Comparison of ENCODE assay signal across 16 cellular contexts in genomic region chr16:86391486-86391885, GRCh38.
DNase-seq lines count a peak whose midpoint lies in the region; ATAC-seq, FAIRE-seq and TF ChIP-seq lines count a peak whose summit lies in the region.
"Had no signal": no experiment of that assay in that cellular context is flagged by ENCODE, and none has a peak within 500 bp of the region (broad histone marks: within the 10 kb centered on the region; RNA-seq: fewer than 3 reads in every experiment).

No MANE protein-coding gene starts in this region.

- H3K79me1 ChIP-seq in IMR-90 (ENCODE audit: low read depth in 1 of 2, low read length in 2 of 2) = peaks cover 25 to 64% of the 10 kb centered on the region in 2 experiments

- DNase-seq in IMR-90 = peak; percentile 73
- DNase-seq in astrocyte (ENCODE audit: low read depth) = peak; percentile 66
- DNase-seq in fibroblast of villous mesenchyme (ENCODE audit: low read depth) = peak; percentile 91
- DNase-seq in HEK293T (ENCODE audit: extremely low spot score) = no peak
- no peak for DNase-seq in activated CD4-positive, alpha-beta T cell treated with anti-CD3 and anti-CD28 coated beads, Interleukin-2, amount 50 U/mL, for 4 hours
- no peak for DNase-seq in activated T-cell treated with anti-CD3 and anti-CD28 coated beads, Interleukin-2, amount 50 U/mL, for 4 hours
- no peak for DNase-seq in CD4-positive, alpha-beta memory T cell
- DNase-seq: CD4-positive, alpha-beta T cell; DND-41; MV-4-11; NCI-H1417 treated with DMSO at 0.1 percent for 48 hours; NCI-H2029 treated with DMSO at 0.1 percent for 48 hours; NCI-H510A treated with DMSO at 0.1 percent for 48 hours had no signal

- H3K23ac ChIP-seq in IMR-90 (ENCODE audit: low read depth, low read length) = peak overlapping the region; percentile 77

- H3K9me3 Mint-ChIP-seq in astrocyte (ENCODE audit: unreplicated experiment) = peaks cover 3% of the 10 kb centered on the region
- H3K9me3 Mint-ChIP-seq in activated T-cell treated with anti-CD3 and anti-CD28 coated beads, Interleukin-2, amount 50 U/mL, for 4 hours = no peaks in the 10 kb centered on the region
- peaks cover 0 to 2% (median 0%) of the 10 kb centered on the region in 8 donors for H3K9me3 Mint-ChIP-seq in CD4-positive, alpha-beta memory T cell
- H3K9me3 Mint-ChIP-seq: CD4-positive, alpha-beta T cell had no signal

- H3K14ac ChIP-seq in IMR-90 (replicated peaks; ENCODE audit: low read depth, low read length) = peak overlapping the region; percentile 44

- H3K27ac ChIP-seq in BLaER1 treated with 17β-estradiol and CSF1 and Interleukin-3, amounts not matched to agents 10 nM and 100 nM = no peak overlapping the region
- peak overlapping the region; percentile 94 for H3K27ac ChIP-seq in IMR-90 (ENCODE audit: insufficient read depth, low read length)
- peak overlapping the region; percentile 61 for H3K27ac ChIP-seq in astrocyte (ENCODE audit: low read depth, low read length)
- no peak overlapping the region for H3K27ac ChIP-seq in CD4-positive, alpha-beta memory T cell (ENCODE audit: low read depth, low read length)
- H3K27ac ChIP-seq: A549 had no signal

- H3K4me3 ChIP-seq in BLaER1 treated with 17β-estradiol and CSF1 and Interleukin-3, amounts not matched to agents 10 nM and 100 nM = no peak overlapping the region
- H3K4me3 ChIP-seq in IMR-90 (ENCODE audit: insufficient read depth, low read depth, low read length) = no peak overlapping the region
- H3K4me3 ChIP-seq in astrocyte (ENCODE audit: insufficient read depth, low read depth, low read length) = no peak overlapping the region
- no peak overlapping the region for H3K4me3 ChIP-seq in fibroblast of villous mesenchyme (ENCODE audit: low read depth, low read length)
- no peak overlapping the region for H3K4me3 ChIP-seq in CD4-positive, alpha-beta memory T cell (ENCODE audit: low read length in 2 of 2)
- H3K4me3 ChIP-seq: A549 had no signal

- 0 out of 2 replicates have a peak, but pooled peaks have one; percentile 8 for TF ChIP-seq RAD21 in IMR-90 (IDR thresholded peaks at IDR 0.05; ENCODE audit: low read length)

- peak overlapping the region; percentile 64 for H3K56ac ChIP-seq in IMR-90 (ENCODE audit: extremely low read depth, insufficient read depth, low read length)

- peak overlapping the region; percentile 94 for H3K4ac ChIP-seq in IMR-90 (ENCODE audit: low read depth, low read length)

- TF ChIP-seq CTCF in IMR-90 (conservative IDR thresholded peaks at IDR 0.05; ENCODE audit: low read depth, low read length) = no peak
- no peak for TF ChIP-seq CTCF in astrocyte (IDR thresholded peaks at IDR 0.05; ENCODE audit: insufficient read depth, low read depth, low read length)
- TF ChIP-seq CTCF in fibroblast of villous mesenchyme (IDR thresholded peaks at IDR 0.05; ENCODE audit: insufficient read depth, low read depth, low read length) = peak; percentile 12

- H3K79me2 ChIP-seq in astrocyte (ENCODE audit: insufficient read depth, low read length) = no peaks in the 10 kb centered on the region

- peaks cover 3% of the 10 kb centered on the region for H3K27me3 Mint-ChIP-seq in astrocyte (ENCODE audit: low read depth, unreplicated experiment)
- H3K27me3 Mint-ChIP-seq in activated T-cell treated with anti-CD3 and anti-CD28 coated beads, Interleukin-2, amount 50 U/mL, for 4 hours (ENCODE audit: low read depth) = peaks cover 4% of the 10 kb centered on the region
- H3K27me3 Mint-ChIP-seq in CD4-positive, alpha-beta memory T cell = peaks cover 5 to 10% of the 10 kb centered on the region in 2 donors

- peak; percentile 10 for ATAC-seq in IMR-90 (ENCODE audit: low read depth)
- ATAC-seq in activated T-cell treated with anti-CD3 and anti-CD28 coated beads, Interleukin-2, amount 50 U/mL, for 4 hours = no peak
- ATAC-seq: A549 had no signal

- no peaks in the 10 kb centered on the region for H3K27me3 ChIP-seq in BLaER1 treated with 17β-estradiol and CSF1 and Interleukin-3, amounts not matched to agents 10 nM and 100 nM
- H3K27me3 ChIP-seq in IMR-90 (ENCODE audit: control insufficient read depth, insufficient read depth, low read length) = no peaks in the 10 kb centered on the region
- no peaks in the 10 kb centered on the region for H3K27me3 ChIP-seq in astrocyte (ENCODE audit: insufficient read depth, low read length)
- no peaks in the 10 kb centered on the region for H3K27me3 ChIP-seq in CD4-positive, alpha-beta memory T cell (ENCODE audit: insufficient read depth, low read length)

- H3K18ac ChIP-seq in IMR-90 (ENCODE audit: low read depth, low read length) = peak overlapping the region; percentile 88

- no peaks in the 10 kb centered on the region for H3K9me3 ChIP-seq in BLaER1 treated with 17β-estradiol and CSF1 and Interleukin-3, amounts not matched to agents 10 nM and 100 nM (replicated peaks in 1 of 11)
- H3K9me3 ChIP-seq in IMR-90 (ENCODE audit: control insufficient read depth, insufficient read depth, low read length) (peaks cover 2% of the 10 kb centered on the region), astrocyte (ENCODE audit: insufficient read depth, low read depth, low read length) (peaks cover 8% of the 10 kb centered on the region)
- H3K9me3 ChIP-seq in CD4-positive, alpha-beta memory T cell (ENCODE audit: control insufficient read depth in 1 of 2, low read length in 2 of 2) = no peaks in the 10 kb centered on the region
- H3K9me3 ChIP-seq: A549 had no signal

- H2AFZ ChIP-seq in IMR-90 (replicated peaks; ENCODE audit: low read length, poor library complexity) = peak overlapping the region; percentile 44
- H2AFZ ChIP-seq in astrocyte (ENCODE audit: low read depth, low read length) = no peak overlapping the region

- WGBS in IMR-90 (ENCODE audit: extremely low coverage in 2 of 2, insufficient read length in 1 of 2), 2 experiments = 13% methylated on average over 1 of the region's 6 CpGs; no CpG with 5 or more reads in 1 of the 2 experiments

- in situ Hi-C loops in IMR-90 (cut with MboI; ENCODE audit: low sequenced_read_pairs) = loop anchor here (5.0 to 10.0 kb wide), 3 partner anchors 89 to 317 kb away; no protein-coding TSS in a partner anchor

- H3K4me1 ChIP-seq in BLaER1 treated with 17β-estradiol and CSF1 and Interleukin-3, amounts not matched to agents 10 nM and 100 nM = peaks cover 11 to 42% (median 26%) of the 10 kb centered on the region in 10 experiments
- peaks cover 31% of the 10 kb centered on the region for H3K4me1 ChIP-seq in IMR-90 (ENCODE audit: control insufficient read depth, insufficient read depth, low read length)
- H3K4me1 ChIP-seq in astrocyte (ENCODE audit: insufficient read depth, low read length) = peaks cover 35% of the 10 kb centered on the region
- H3K4me1 ChIP-seq in CD4-positive, alpha-beta memory T cell (ENCODE audit: insufficient read depth, low read length) = no peaks in the 10 kb centered on the region

- peak overlapping the region; percentile 97 for H2AK5ac ChIP-seq in IMR-90 (ENCODE audit: low read depth, low read length)

- H3K36me3 Mint-ChIP-seq in astrocyte (ENCODE audit: low read depth, unreplicated experiment) = no peaks in the 10 kb centered on the region
- H3K36me3 Mint-ChIP-seq in activated T-cell treated with anti-CD3 and anti-CD28 coated beads, Interleukin-2, amount 50 U/mL, for 4 hours (ENCODE audit: insufficient read depth) = no peaks in the 10 kb centered on the region
- no peaks in the 10 kb centered on the region for H3K36me3 Mint-ChIP-seq in CD4-positive, alpha-beta memory T cell

- H2BK5ac ChIP-seq in IMR-90 (ENCODE audit: low read depth, low read length, poor library complexity, severe bottlenecking) = peak overlapping the region; percentile 95

- H4K20me1 ChIP-seq in BLaER1 treated with 17β-estradiol and CSF1 and Interleukin-3, amounts not matched to agents 10 nM and 100 nM = no peaks in the 10 kb centered on the region
- H4K20me1 ChIP-seq in IMR-90 (ENCODE audit: insufficient read depth, low read length) (no peaks in the 10 kb centered on the region), astrocyte (ENCODE audit: insufficient read depth, low read length) (no peaks in the 10 kb centered on the region)

- peak overlapping the region; percentile 92 for H2BK20ac ChIP-seq in IMR-90 (ENCODE audit: low read depth, low read length)

- peaks cover 49% of the 10 kb centered on the region for H3K9me1 ChIP-seq in IMR-90 (ENCODE audit: insufficient read depth, low read length)

- peak overlapping the region; percentile 89 to 93 for H4K8ac ChIP-seq in IMR-90 (ENCODE audit: low read depth in 2 of 2, low read length in 2 of 2)

- H4K91ac ChIP-seq in IMR-90 (ENCODE audit: insufficient read depth, low read depth, low read length) = peak overlapping the region; percentile 94

- H3K4me1 Mint-ChIP-seq in astrocyte (ENCODE audit: low read depth, unreplicated experiment) = peaks cover 27% of the 10 kb centered on the region
- no peaks in the 10 kb centered on the region for H3K4me1 Mint-ChIP-seq in activated T-cell treated with anti-CD3 and anti-CD28 coated beads, Interleukin-2, amount 50 U/mL, for 4 hours (ENCODE audit: low read depth)
- no peaks in the 10 kb centered on the region for H3K4me1 Mint-ChIP-seq in CD4-positive, alpha-beta memory T cell

- peak overlapping the region in 10 of 11 experiments; percentile 30 to 65 (median 44); a peak in 18 of 22 replicates for H3K4me2 ChIP-seq in BLaER1 treated with 17β-estradiol and CSF1 and Interleukin-3, amounts not matched to agents 10 nM and 100 nM
- peak overlapping the region; percentile 51 for H3K4me2 ChIP-seq in IMR-90 (ENCODE audit: low read depth, low read length)
- H3K4me2 ChIP-seq in astrocyte (ENCODE audit: low read length) = peak overlapping the region; percentile 64
- H3K4me2 ChIP-seq: A549 had no signal

- intact Hi-C loops in IMR-90 (cut with micrococcal nuclease) = no loop called here
- intact Hi-C loops in CD4-positive, alpha-beta memory T cell (cut with micrococcal nuclease) = no loop called here

- no peak for TF ChIP-seq POLR2A in IMR-90 (IDR thresholded peaks at IDR 0.05; ENCODE audit: low read depth, low read length)

- BruUV-seq in IMR-90 (replicated peaks; lab: Mats Ljungman, UMichigan) = no TSS peak

- no peaks in the 10 kb centered on the region for H3K36me3 ChIP-seq in BLaER1 treated with 17β-estradiol and CSF1 and Interleukin-3, amounts not matched to agents 10 nM and 100 nM
- no peaks in the 10 kb centered on the region for H3K36me3 ChIP-seq in IMR-90 (ENCODE audit: control insufficient read depth, insufficient read depth, low read length)
- H3K36me3 ChIP-seq in astrocyte (ENCODE audit: insufficient read depth, low read length) = no peaks in the 10 kb centered on the region
- no peaks in the 10 kb centered on the region for H3K36me3 ChIP-seq in CD4-positive, alpha-beta memory T cell (ENCODE audit: insufficient read depth, low read length)

- FAIRE-seq in astrocyte (lab: Jason Lieb, UNC) = no peak
- FAIRE-seq: A549, D721Med had no signal

- no peak overlapping the region for H3K27ac Mint-ChIP-seq in astrocyte (ENCODE audit: unreplicated experiment)
- H3K27ac Mint-ChIP-seq in CD4-positive, alpha-beta memory T cell = no peak overlapping the region
- H3K27ac Mint-ChIP-seq: CD4-positive, alpha-beta T cell had no signal

- H4K5ac ChIP-seq in IMR-90 (ENCODE audit: low read depth, low read length) = peak overlapping the region; percentile 73

- peak overlapping the region; percentile 98 for H2BK15ac ChIP-seq in IMR-90 (ENCODE audit: low read depth, low read length)

- peak overlapping the region; percentile 73 for H2AK9ac ChIP-seq in IMR-90 (replicated peaks; ENCODE audit: low read depth, low read length, poor library complexity)

- H3K9ac ChIP-seq in BLaER1 treated with 17β-estradiol and CSF1 and Interleukin-3, amounts not matched to agents 10 nM and 100 nM = no peak overlapping the region
- peak overlapping the region; percentile 21 for H3K9ac ChIP-seq in IMR-90 (ENCODE audit: low read depth, low read length)
- peak overlapping the region; percentile 44 for H3K9ac ChIP-seq in astrocyte (ENCODE audit: low read length)

- peak overlapping the region; percentile 100 for H2BK120ac ChIP-seq in IMR-90 (ENCODE audit: low read depth, low read length)

- CTCF ChIA-PET in IMR-90 (lab: Yijun Ruan, JAX) = interaction anchor here (1.1 kb wide), 1 partner anchor 139 kb away, joined by 3 read pairs; no protein-coding TSS in a partner anchor
- CTCF ChIA-PET in HEK293T (lab: Yijun Ruan, JAX) = interaction anchor here (0.7 to 0.8 kb wide), 2 partner anchors 10 to 109 kb away, joined by 3 read pairs; no protein-coding TSS in a partner anchor
- CTCF ChIA-PET in CD4-positive, alpha-beta memory T cell (lab: Charles Lee; ENCODE audit: partially characterized antibody) = no interaction called here

- dilution Hi-C loops in IMR-90 (cut with HindIII; ENCODE audit: low sequenced_read_pairs, unreplicated experiment) = no loop called here

- POLR2A ChIA-PET in IMR-90 (lab: Charles Lee; ENCODE audit: unreplicated experiment) (interaction anchor here (0.6 to 1.3 kb wide), 5 partner anchors 36 to 318 kb away, joined by 3 to 10 read pairs (median 4); no protein-coding TSS in a partner anchor), HEK293T (lab: Yijun Ruan, JAX) (no interaction called here)
- POLR2A ChIA-PET in CD4-positive, alpha-beta memory T cell (lab: Charles Lee; ENCODE audit: partially characterized antibody) = no interaction called here

- H3K4me3 Mint-ChIP-seq in astrocyte (ENCODE audit: unreplicated experiment) = no peak overlapping the region
- H3K4me3 Mint-ChIP-seq in activated T-cell treated with anti-CD3 and anti-CD28 coated beads, Interleukin-2, amount 50 U/mL, for 4 hours = no peak overlapping the region
- no peak overlapping the region for H3K4me3 Mint-ChIP-seq in CD4-positive, alpha-beta memory T cell
- H3K4me3 Mint-ChIP-seq: CD4-positive, alpha-beta T cell had no signal

Comparison
In these comparisons a context has a peak if more than half of its experiments do, and no peak if none do; other contexts are left out.
1. H3K27ac ChIP-seq: peak in IMR-90 (single experiment) and astrocyte (single experiment); none in BLaER1 treated with 17β-estradiol and CSF1 and Interleukin-3, amounts not matched to agents 10 nM and 100 nM (0 of 11) and CD4-positive, alpha-beta memory T cell (single experiment).
2. H3K9ac ChIP-seq: peak in IMR-90 (single experiment) and astrocyte (single experiment); none in BLaER1 treated with 17β-estradiol and CSF1 and Interleukin-3, amounts not matched to agents 10 nM and 100 nM (0 of 11).
3. DNase-seq: peak in IMR-90 (single experiment), astrocyte (single experiment) and fibroblast of villous mesenchyme (single experiment); none in HEK293T (single experiment), activated CD4-positive, alpha-beta T cell treated with anti-CD3 and anti-CD28 coated beads, Interleukin-2, amount 50 U/mL, for 4 hours (0 of 2), activated T-cell treated with anti-CD3 and anti-CD28 coated beads, Interleukin-2, amount 50 U/mL, for 4 hours (single experiment) and CD4-positive, alpha-beta memory T cell (0 of 5).
4. Peak in every context shown above with its lines, with median percentiles within 50 percentile points of each other: H3K4me2 ChIP-seq.